In genomic region chr2:196808281-196808680, GRCh38 we compare ENCODE assay signal across 1 cellular context.
TF ChIP-seq lines count a peak whose summit lies in the region.

No MANE protein-coding gene starts in this region.

TF ChIP-seq in WTC11, 78 proteins besides CTCF, POLR2A, EP300 and RAD21 (continued from another document):
- TF ChIP-seq ZNF425 (CRISPR knock-in tag; conservative IDR thresholded peaks at IDR 0.05) (no peak), ZNF232 (CRISPR knock-in tag; IDR thresholded peaks at IDR 0.05) (no peak)
TF ChIP-seq in WTC11: peak in this region for 0.
